ENCODE assay signal across 16 cellular contexts in the genomic region with DNA sequence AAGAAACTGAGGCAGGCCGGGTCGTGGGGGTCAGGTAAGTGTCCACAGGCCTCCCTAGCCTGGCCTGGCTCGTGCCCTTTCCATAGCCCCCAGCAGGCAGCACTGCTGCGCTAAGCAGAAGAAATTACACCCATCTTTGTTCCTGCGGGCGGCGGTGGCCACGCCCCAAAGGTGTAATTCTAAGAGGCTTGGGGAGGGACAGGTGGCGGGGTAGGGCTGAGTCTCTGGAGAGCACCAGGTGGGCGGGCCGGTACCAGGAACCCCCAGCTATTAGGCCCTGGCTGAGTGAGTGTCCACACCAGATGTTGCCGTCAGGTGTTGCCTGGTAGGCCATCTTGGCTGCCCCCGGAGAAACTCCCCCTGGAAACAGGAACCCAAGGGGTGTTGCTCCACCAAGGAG. TPM values are rescaled to one million over a fixed set of nuclear protein-coding genes. Genes with fewer than 3 reads are reported as not detected.
DNase-seq lines count a peak whose midpoint lies in the region; ATAC-seq, FAIRE-seq and TF ChIP-seq lines count a peak whose summit lies in the region.
"Had no signal": no experiment of that assay in that cellular context is flagged by ENCODE, and none has a peak within 500 bp of the region (broad histone marks: within the 10 kb centered on the region; RNA-seq: fewer than 3 reads in every experiment).

No MANE protein-coding gene starts in this region.

- SMC1A ChIA-PET in GM12878 (lab: Charles Lee; ENCODE audit: uncharacterized antibody, unreplicated experiment), result no interaction called here

- peak; percentile 94 for DNase-seq in DMS53 (lab: John Stamatoyannopoulos, UW)
- DNase-seq in NCI-H2029 treated with DMSO at 0.1 percent for 48 hours (lab: John Stamatoyannopoulos, UW), result peak; percentile 21
- DNase-seq in GM12878 (ENCODE audit: low read depth, low spot score), result no peak
- DNase-seq in mucosa of descending colon, result peak; percentile 81 to 86 (median 83)
- no peak for DNase-seq in stimulated activated CD4-positive, alpha-beta T cell treated with anti-CD3 and anti-CD28 coated beads, Interleukin-4, amount 100 ng/mL, for 1 hour
- no peak for DNase-seq in activated CD8-positive, alpha-beta memory T cell treated with anti-CD3 and anti-CD28 coated beads, Interleukin-2, amount 10 ng/mL, durations not matched to agents 7 days and 5 days
- DNase-seq: activated gamma-delta T cell, DND-41, ovary, T-cell had no signal

- TF ChIP-seq CTCF in GM12878 (IDR thresholded peaks at IDR 0.05 in 2 of 3, conservative IDR thresholded peaks at IDR 0.05 in 1 of 3; ENCODE audit: control insufficient read depth in 2 of 3, extremely low read depth in 1 of 3, insufficient read depth in 1 of 3, low read depth in 3 of 3, low read length in 3 of 3) (no peak), mucosa of descending colon (IDR thresholded peaks at IDR 0.05) (peak; percentile 47)

- H3K4me2 ChIP-seq in GM12878 (ENCODE audit: control insufficient read depth, insufficient read depth), result no peak overlapping the region

- H3K79me2 ChIP-seq in GM12878 (ENCODE audit: control insufficient read depth, insufficient read depth, low read length), result no peaks in the 10 kb centered on the region; the same call in 1 of the 2 replicates

- H3K9me3 ChIP-seq in GM12878 (replicated peaks; ENCODE audit: control insufficient read depth, insufficient read depth, low read length) (no peaks in the 10 kb centered on the region), mucosa of descending colon (no peaks in the 10 kb centered on the region)
- H3K9me3 ChIP-seq: body of pancreas, HAP-1, ovary, vagina had no signal

- FAIRE-seq in GM12878 (lab: Jason Lieb, UNC), result no peak

- no peaks in the 10 kb centered on the region for H4K20me1 ChIP-seq in GM12878 (ENCODE audit: control insufficient read depth, insufficient read depth)

- H3K36me3 Mint-ChIP-seq in activated CD8-positive, alpha-beta memory T cell treated with anti-CD3 and anti-CD28 coated beads, Interleukin-2, amount 10 ng/mL, durations not matched to agents 7 days and 5 days, result no peaks in the 10 kb centered on the region
- H3K36me3 Mint-ChIP-seq: T-cell had no signal

- H3K27me3 Mint-ChIP-seq in activated CD8-positive, alpha-beta memory T cell treated with anti-CD3 and anti-CD28 coated beads, Interleukin-2, amount 10 ng/mL, durations not matched to agents 7 days and 5 days, result no peaks in the 10 kb centered on the region
- H3K27me3 Mint-ChIP-seq: T-cell had no signal

- no TSS peak for BruUV-seq in GM12878 (replicated peaks; lab: Mats Ljungman, UMichigan)

- H3K4me1 ChIP-seq in GM12878 (ENCODE audit: control insufficient read depth, insufficient read depth, low read length), result peaks cover 25% of the 10 kb centered on the region
- H3K4me1 ChIP-seq in mucosa of descending colon (ENCODE audit: low read depth), result peaks cover 16% of the 10 kb centered on the region
- H3K4me1 ChIP-seq: HAP-1 had no signal

- no peak overlapping the region for H3K4me3 Mint-ChIP-seq in activated CD8-positive, alpha-beta memory T cell treated with anti-CD3 and anti-CD28 coated beads, Interleukin-2, amount 10 ng/mL, durations not matched to agents 7 days and 5 days
- H3K4me3 Mint-ChIP-seq: T-cell had no signal

- no peak for TF ChIP-seq EP300 in GM12878 (IDR thresholded peaks at IDR 0.05; ENCODE audit: borderline replicate concordance in 1 of 2, control insufficient read depth in 1 of 2, low read depth in 2 of 2, low read length in 2 of 2)

- RAD21 ChIA-PET in GM12878 (lab: Charles Lee; ENCODE audit: unreplicated experiment), result no interaction called here

- intact Hi-C loops in GM12878 (cut with micrococcal nuclease; ENCODE audit: unreplicated experiment) (no loop called here), mucosa of descending colon (cut with DNase I, micrococcal nuclease) (no loop called here)

- H3K4me3 ChIP-seq in GM12878 (no peak overlapping the region), mucosa of descending colon (no peak overlapping the region)
- H3K4me3 ChIP-seq: body of pancreas, HAP-1, ovary, vagina had no signal

- H3K4me1 Mint-ChIP-seq in activated CD8-positive, alpha-beta memory T cell treated with anti-CD3 and anti-CD28 coated beads, Interleukin-2, amount 10 ng/mL, durations not matched to agents 7 days and 5 days, result peaks cover 15% of the 10 kb centered on the region

- no peaks in the 10 kb centered on the region for H3K36me3 ChIP-seq in GM12878 (ENCODE audit: control insufficient read depth in 2 of 2, insufficient read depth in 2 of 2, low read length in 1 of 2)
- H3K36me3 ChIP-seq in mucosa of descending colon (ENCODE audit: low read depth), result no peaks in the 10 kb centered on the region
- H3K36me3 ChIP-seq: HAP-1, ovary, vagina had no signal

- H2AFZ ChIP-seq in GM12878 (ENCODE audit: control insufficient read depth, low read depth, low read length), result no peak overlapping the region

- no peak overlapping the region for H3K9ac ChIP-seq in GM12878 (ENCODE audit: control insufficient read depth, insufficient read depth, low read length)

- CTCF ChIA-PET in GM12878 (lab: Yijun Ruan, JAX), result interaction anchor here (2.7 kb wide), 1 partner anchor 29 kb away, joined by 18 read pairs; a partner anchor contains a TSS
- CTCF ChIA-PET in activated CD8-positive, alpha-beta memory T cell treated with anti-CD3 and anti-CD28 coated beads, Interleukin-2, amount 10 ng/mL, durations not matched to agents 7 days and 5 days (lab: Charles Lee), result interaction anchor here (1.9 kb wide), 1 partner anchor 13 kb away, joined by 4 read pairs; no protein-coding TSS in a partner anchor

- no peaks in the 10 kb centered on the region for H3K9me3 Mint-ChIP-seq in activated CD8-positive, alpha-beta memory T cell treated with anti-CD3 and anti-CD28 coated beads, Interleukin-2, amount 10 ng/mL, durations not matched to agents 7 days and 5 days (ENCODE audit: low read depth)
- H3K9me3 Mint-ChIP-seq: T-cell had no signal

- peak; percentile 20; the same call in 1 of the 2 replicates for TF ChIP-seq RAD21 in GM12878 (IDR thresholded peaks at IDR 0.05; ENCODE audit: insufficient read depth, low read depth, low read length)

- no peak overlapping the region for H3K27ac Mint-ChIP-seq in activated CD8-positive, alpha-beta memory T cell treated with anti-CD3 and anti-CD28 coated beads, Interleukin-2, amount 10 ng/mL, durations not matched to agents 7 days and 5 days
- H3K27ac Mint-ChIP-seq: T-cell had no signal

- in situ Hi-C loops in GM12878 (cut with MboI), result no loop called here

- POLR2A ChIA-PET in GM12878 (lab: Charles Lee), result no interaction called here

- no peak overlapping the region for H3K27ac ChIP-seq in GM12878 (ENCODE audit: control insufficient read depth, insufficient read depth)
- H3K27ac ChIP-seq: ovary, vagina had no signal

- H3K27me3 ChIP-seq in GM12878 (replicated peaks in 1 of 2; ENCODE audit: control insufficient read depth in 2 of 2, insufficient read depth in 2 of 2, low read length in 1 of 2), result no peaks in the 10 kb centered on the region
- H3K27me3 ChIP-seq: body of pancreas, ovary, vagina had no signal

- no peak for TF ChIP-seq POLR2A in GM12878 (IDR thresholded peaks at IDR 0.05; ENCODE audit: low read depth, low read length)

- WGBS in GM12878 (ENCODE audit: insufficient coverage, insufficient replicate concordance, low lambda C conversion rate, missing lambda C conversion rate), result 99% methylated on average over 13 of the region's 13 CpGs

- no peak for ATAC-seq in GM12878
- peak; percentile 95 for ATAC-seq in mucosa of descending colon
- ATAC-seq in GM19395 (IDR thresholded peaks at IDR 0.05; ENCODE audit: unreplicated experiment), result no peak
- ATAC-seq in activated CD8-positive, alpha-beta memory T cell treated with anti-CD3 and anti-CD28 coated beads, Interleukin-2, amount 10 ng/mL, durations not matched to agents 7 days and 5 days, result no peak
- ATAC-seq in GM21381 (IDR thresholded peaks at IDR 0.05; ENCODE audit: unreplicated experiment), result no peak
- ATAC-seq: body of pancreas, Panc1, T-cell had no signal

RNA-seq across cellular contexts. Expression of a gene that starts 12.3 kb away (rescaled TPM):
- 218 and 253 TPM in 2 replicates for total RNA-seq in GM12878 (2013; cell fraction: nucleolus; rRNA removed)
- total RNA-seq in GM12878 (2014; rRNA removed) (48.4 and 54.3 TPM in 2 replicates), GM12878 (2014; rRNA removed; fragmentation: Illumina TruSeq; extraction: Trizol) (25.1 and 25.7 TPM in 2 replicates), GM12878 (2021) (91.5 and 102 TPM in 2 replicates), mucosa of descending colon (10 to 100 TPM; 69.3 to 84.8 (median 84.0) TPM)
- polyA plus RNA-seq in GM12878 (2011; ENCODE audit: low read depth), result 43.7 TPM
- polyA plus RNA-seq in GM12878 (2011; rRNA removed) (34.0 and 50.3 TPM in 2 replicates), GM12878 (2014; fragmentation: Illumina TruSeq; extraction: Trizol) (14.7 and 29.2 TPM in 2 replicates), GM12878 (2014; fragmentation: Nextera tagmentation; extraction: Ambion mirVana) (under 1 TPM; 0.55 to 0.85 TPM), GM12878 (2014; rRNA removed) (58.8 and 64.9 TPM in 2 replicates), GM12878 (2016; fragmentation: Nextera tagmentation; extraction: Ambion mirVana) (10 to 100 TPM; 51.8 to 57.9 TPM)
- polyA plus RNA-seq in GM12878 (2011; cell fraction: cytosol; rRNA removed), result 54.1 and 60.4 TPM in 2 replicates
- polyA plus RNA-seq in GM12878 (2011; cell fraction: nucleus; rRNA removed), result 323 and 349 TPM in 2 replicates
- polyA plus RNA-seq in GM12878 (2012), result 88.7 and 93.1 TPM in 2 replicates
- 63.7 and 91.7 TPM in 2 replicates for polyA minus RNA-seq in GM12878 (2011; rRNA and poly(A)+ RNA removed)
- 34.5 and 43.7 TPM in 2 replicates for polyA minus RNA-seq in GM12878 (2011; cell fraction: cytosol; rRNA and poly(A)+ RNA removed)
- polyA minus RNA-seq in GM12878 (2011; cell fraction: nucleus; rRNA and poly(A)+ RNA removed), result 78.3 and 112 TPM in 2 replicates
- total RNA-seq in activated CD8-positive, alpha-beta memory T cell treated with anti-CD3 and anti-CD28 coated beads, Interleukin-2, amount 10 ng/mL, durations not matched to agents 7 days and 5 days, result 100 to 1,000 TPM in 1 of 2 experiments, 10 to 100 TPM in 1; 96.5 to 104 TPM

RNA-seq across cellular contexts. Expression of a gene that starts 29.3 kb away (rescaled TPM):
- 13.8 and 14.9 TPM in 2 replicates for total RNA-seq in GM12878 (2013; cell fraction: nucleolus; rRNA removed)
- total RNA-seq in GM12878 (2014; rRNA removed), result 29.0 and 29.3 TPM in 2 replicates
- 21.7 and 22.2 TPM in 2 replicates for total RNA-seq in GM12878 (2014; rRNA removed; fragmentation: Illumina TruSeq; extraction: Trizol)
- total RNA-seq in GM12878 (2021), result 24.0 and 29.8 TPM in 2 replicates
- 5.4 TPM for polyA plus RNA-seq in GM12878 (2011; ENCODE audit: low read depth)
- 28.0 and 43.2 TPM in 2 replicates for polyA plus RNA-seq in GM12878 (2011; rRNA removed)
- 50.3 and 60.8 TPM in 2 replicates for polyA plus RNA-seq in GM12878 (2011; cell fraction: cytosol; rRNA removed)
- 34.3 and 35.5 TPM in 2 replicates for polyA plus RNA-seq in GM12878 (2011; cell fraction: nucleus; rRNA removed)
- polyA plus RNA-seq in GM12878 (2012), result 18.6 and 21.8 TPM in 2 replicates
- polyA plus RNA-seq in GM12878 (2014; fragmentation: Illumina TruSeq; extraction: Trizol), result 23.7 and 24.4 TPM in 2 replicates
- under 1 TPM; 0.15 to 0.21 TPM for polyA plus RNA-seq in GM12878 (2014; fragmentation: Nextera tagmentation; extraction: Ambion mirVana)
- 27.8 and 36.3 TPM in 2 replicates for polyA plus RNA-seq in GM12878 (2014; rRNA removed)
- 10 to 100 TPM; 10.3 to 11.4 TPM for polyA plus RNA-seq in GM12878 (2016; fragmentation: Nextera tagmentation; extraction: Ambion mirVana)
- 39.7 and 55.9 TPM in 2 replicates for polyA minus RNA-seq in GM12878 (2011; rRNA and poly(A)+ RNA removed)
- 10.6 and 11.8 TPM in 2 replicates for polyA minus RNA-seq in GM12878 (2011; cell fraction: cytosol; rRNA and poly(A)+ RNA removed)
- polyA minus RNA-seq in GM12878 (2011; cell fraction: nucleus; rRNA and poly(A)+ RNA removed), result 11.7 and 14.1 TPM in 2 replicates
- total RNA-seq in mucosa of descending colon, result 100 to 1,000 TPM; 177 to 472 (median 306) TPM
- 10 to 100 TPM in 1 of 2 experiments, 1 to 10 TPM in 1; 8.4 to 18.4 TPM for total RNA-seq in activated CD8-positive, alpha-beta memory T cell treated with anti-CD3 and anti-CD28 coated beads, Interleukin-2, amount 10 ng/mL, durations not matched to agents 7 days and 5 days

RNA-seq across cellular contexts. Expression of a gene that starts 49.7 kb away (rescaled TPM):
- total RNA-seq in GM12878 (2013; cell fraction: nucleolus; rRNA removed), result 378 and 421 TPM in 2 replicates
- total RNA-seq in GM12878 (2014; rRNA removed) (28.2 and 34.1 TPM in 2 replicates), GM12878 (2014; rRNA removed; fragmentation: Illumina TruSeq; extraction: Trizol) (21.5 and 24.5 TPM in 2 replicates), GM12878 (2021) (39.8 and 46.4 TPM in 2 replicates), mucosa of descending colon (10 to 100 TPM; 37.7 to 64.3 (median 52.5) TPM)
- 25.1 TPM for polyA plus RNA-seq in GM12878 (2011; ENCODE audit: low read depth)
- polyA plus RNA-seq in GM12878 (2011; rRNA removed) (49.5 and 67.7 TPM in 2 replicates), GM12878 (2014; fragmentation: Illumina TruSeq; extraction: Trizol) (35.6 and 39.8 TPM in 2 replicates), GM12878 (2014; fragmentation: Nextera tagmentation; extraction: Ambion mirVana) (1 to 10 TPM; 1.9 to 5.3 TPM), GM12878 (2014; rRNA removed) (65.4 and 67.6 TPM in 2 replicates), GM12878 (2016; fragmentation: Nextera tagmentation; extraction: Ambion mirVana) (10 to 100 TPM; 25.9 to 32.6 TPM)
- polyA plus RNA-seq in GM12878 (2011; cell fraction: cytosol; rRNA removed), result 48.3 and 70.9 TPM in 2 replicates
- polyA plus RNA-seq in GM12878 (2011; cell fraction: nucleus; rRNA removed), result 785 and 840 TPM in 2 replicates
- 49.9 and 64.4 TPM in 2 replicates for polyA plus RNA-seq in GM12878 (2012)
- polyA minus RNA-seq in GM12878 (2011; rRNA and poly(A)+ RNA removed), result 43.8 and 50.3 TPM in 2 replicates
- 14.1 and 20.2 TPM in 2 replicates for polyA minus RNA-seq in GM12878 (2011; cell fraction: cytosol; rRNA and poly(A)+ RNA removed)
- 92.6 and 143 TPM in 2 replicates for polyA minus RNA-seq in GM12878 (2011; cell fraction: nucleus; rRNA and poly(A)+ RNA removed)
- 100 to 1,000 TPM; 103 to 168 TPM for total RNA-seq in activated CD8-positive, alpha-beta memory T cell treated with anti-CD3 and anti-CD28 coated beads, Interleukin-2, amount 10 ng/mL, durations not matched to agents 7 days and 5 days

Comparison
In these comparisons a context has a peak if more than half of its experiments do, and no peak if none do; other contexts are left out.
1. DNase-seq: peak in DMS53 (single experiment), NCI-H2029 treated with DMSO at 0.1 percent for 48 hours (single experiment) and mucosa of descending colon (3 of 3); none in GM12878 (single experiment), stimulated activated CD4-positive, alpha-beta T cell treated with anti-CD3 and anti-CD28 coated beads, Interleukin-4, amount 100 ng/mL, for 1 hour (single experiment) and activated CD8-positive, alpha-beta memory T cell treated with anti-CD3 and anti-CD28 coated beads, Interleukin-2, amount 10 ng/mL, durations not matched to agents 7 days and 5 days (single experiment).
2. RNA of a gene that starts 29.3 kb away (total RNA-seq): 177 to 472 TPM in mucosa of descending colon; 13.8 to 29.8 TPM in GM12878 and 8.4 to 18.4 TPM in activated CD8-positive, alpha-beta memory T cell treated with anti-CD3 and anti-CD28 coated beads, Interleukin-2, amount 10 ng/mL, durations not matched to agents 7 days and 5 days; every median in the first group is over 4 times any median in the second.